14 cellular contexts compared by ENCODE assay signal in the genomic region with DNA sequence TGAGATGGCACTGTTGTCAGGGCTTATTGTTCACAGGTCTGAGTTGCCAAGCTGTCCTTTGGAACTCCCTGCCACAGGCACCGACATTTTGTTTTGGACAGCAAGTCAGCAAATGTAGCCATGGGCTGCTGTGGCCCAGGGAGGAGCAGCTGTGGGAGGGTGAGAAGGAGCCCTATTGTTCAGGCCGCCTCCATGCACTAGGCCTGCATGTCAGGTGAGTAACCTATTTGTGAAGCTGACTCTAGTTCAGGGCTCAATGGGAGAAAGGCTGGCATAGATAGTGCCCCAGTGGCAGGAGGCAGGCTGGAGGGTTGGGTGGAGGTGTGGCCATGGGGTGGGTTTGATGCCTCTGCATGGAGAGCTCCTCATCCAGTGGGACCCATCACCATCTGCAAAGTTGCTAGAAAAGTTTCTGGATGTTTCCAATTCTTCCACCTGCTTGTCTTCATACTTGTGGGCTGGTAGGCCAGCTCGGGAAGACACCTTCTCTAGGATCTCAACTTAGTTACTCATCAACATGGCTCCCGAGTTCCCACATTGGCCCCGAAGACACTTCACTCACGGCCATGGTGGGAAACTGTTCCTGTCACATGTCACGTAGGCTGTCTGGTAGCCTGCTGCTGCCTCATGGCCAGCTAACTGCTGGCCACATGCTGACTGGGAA. TPM values are rescaled to one million over a fixed set of nuclear protein-coding genes. Genes with fewer than 3 reads are reported as not detected.
DNase-seq lines count a peak whose midpoint lies in the region; ATAC-seq and TF ChIP-seq lines count a peak whose summit lies in the region.
"Had no signal": no experiment of that assay in that cellular context is flagged by ENCODE, and none has a peak within 500 bp of the region (broad histone marks: within the 10 kb centered on the region; RNA-seq: fewer than 3 reads in every experiment).

No MANE protein-coding gene starts in this region.

- peaks cover 39% of the 10 kb centered on the region for H3K4me1 Mint-ChIP-seq in WTC11
- H3K4me1 Mint-ChIP-seq in CD8-positive, alpha-beta memory T cell, result no peaks in the 10 kb centered on the region
- H3K4me1 Mint-ChIP-seq: CD4-positive, CD25-positive, alpha-beta regulatory T cell had no signal

- H3K27ac ChIP-seq in right atrium auricular region, result peak overlapping the region; percentile 8 to 62
- peak overlapping the region; percentile 88 for H3K27ac ChIP-seq in smooth muscle cell (ENCODE audit: low read depth)
- H3K27ac ChIP-seq in CD8-positive, alpha-beta memory T cell (ENCODE audit: low read depth, low read length), result no peak overlapping the region

- H3K27me3 Mint-ChIP-seq in WTC11 (ENCODE audit: low read depth), result no peaks in the 10 kb centered on the region
- peaks cover 7 to 8% of the 10 kb centered on the region in 2 donors for H3K27me3 Mint-ChIP-seq in CD8-positive, alpha-beta memory T cell

- H3K36me3 ChIP-seq in right atrium auricular region (peaks cover 51% of the 10 kb centered on the region), smooth muscle cell (ENCODE audit: low read depth) (no peaks in the 10 kb centered on the region)
- no peaks in the 10 kb centered on the region for H3K36me3 ChIP-seq in CD8-positive, alpha-beta memory T cell (ENCODE audit: insufficient read depth, low read length)

- H3F3A ChIP-seq in smooth muscle cell (ENCODE audit: low read depth), result peaks cover 34% of the 10 kb centered on the region

- H3K4me3 ChIP-seq in right atrium auricular region (no peak overlapping the region), smooth muscle cell (no peak overlapping the region)
- no peak overlapping the region for H3K4me3 ChIP-seq in CD8-positive, alpha-beta memory T cell (ENCODE audit: low read length)
- H3K4me3 ChIP-seq: left lung had no signal

- 84% methylated on average over 7 of the region's 7 CpGs for WGBS in smooth muscle cell (ENCODE audit: low lambda C conversion rate)

- ATAC-seq in WTC11 (no peak), HG03469 (IDR thresholded peaks at IDR 0.05; ENCODE audit: unreplicated experiment) (no peak)

- H4K20me1 ChIP-seq in smooth muscle cell (ENCODE audit: low read depth), result peaks cover 14% of the 10 kb centered on the region

- no peak overlapping the region for H3K4me2 ChIP-seq in smooth muscle cell

- H2AFZ ChIP-seq in smooth muscle cell (ENCODE audit: low read depth), result no peak overlapping the region

- H3K27me3 ChIP-seq in right atrium auricular region, result no peaks in the 10 kb centered on the region
- H3K27me3 ChIP-seq in smooth muscle cell (ENCODE audit: low read depth), result no peaks in the 10 kb centered on the region
- no peaks in the 10 kb centered on the region for H3K27me3 ChIP-seq in CD8-positive, alpha-beta memory T cell (ENCODE audit: insufficient read depth, low read length, poor library complexity, severe bottlenecking)
- H3K27me3 ChIP-seq: left lung had no signal

- peaks cover 51% of the 10 kb centered on the region for H3K36me3 Mint-ChIP-seq in WTC11
- H3K36me3 Mint-ChIP-seq in CD8-positive, alpha-beta memory T cell, result no peaks in the 10 kb centered on the region
- H3K36me3 Mint-ChIP-seq: CD4-positive, CD25-positive, alpha-beta regulatory T cell had no signal

- H3K9me3 ChIP-seq in right atrium auricular region (no peaks in the 10 kb centered on the region), smooth muscle cell (replicated peaks; ENCODE audit: low read depth) (no peaks in the 10 kb centered on the region)
- no peaks in the 10 kb centered on the region for H3K9me3 ChIP-seq in CD8-positive, alpha-beta memory T cell (ENCODE audit: low read length)
- H3K9me3 ChIP-seq: left lung had no signal

- POLR2A ChIA-PET in WTC11 (lab: Charles Lee), result interaction anchor here (0.5 to 2.0 kb wide), 3 partner anchors 9 to 65 kb away, joined by 3 to 13 read pairs (median 4); no protein-coding TSS in a partner anchor
- POLR2A ChIA-PET in CD8-positive, alpha-beta memory T cell (lab: Charles Lee), result no interaction called here

- no peak for TF ChIP-seq CTCF in WTC11 (IDR thresholded peaks at IDR 0.05)
- no peak for TF ChIP-seq CTCF in right atrium auricular region (IDR thresholded peaks at IDR 0.05)
- no peak for TF ChIP-seq CTCF in smooth muscle cell (IDR thresholded peaks at IDR 0.05; ENCODE audit: borderline replicate concordance, insufficient read depth, poor library complexity, severe bottlenecking)

- DNase-seq in EL, result peak; percentile 23
- no peak for DNase-seq in WTC11 (ENCODE audit: low spot score)
- DNase-seq in right atrium auricular region (ENCODE audit: low spot score), result no peak
- no peak for DNase-seq in smooth muscle cell (lab: John Stamatoyannopoulos, UW; ENCODE audit: unreplicated experiment)
- no peak for DNase-seq in stimulated activated CD4-positive, alpha-beta T cell treated with anti-CD3 and anti-CD28 coated beads, Interleukin-15, amount 100 ng/mL, for 24 hours
- no peak for DNase-seq in CD8-positive, alpha-beta memory T cell
- no peak for DNase-seq in NCI-H524 (lab: John Stamatoyannopoulos, UW)
- DNase-seq: activated naive CD4-positive, alpha-beta T cell treated with anti-CD3 and anti-CD28 coated beads, Interleukin-2, amount 50 U/mL, for 16 hours; CD4-positive, CD25-positive, alpha-beta regulatory T cell; MV-4-11 had no signal

- peaks cover 2 to 91% of the 10 kb centered on the region in 2 donors for H3K4me1 ChIP-seq in right atrium auricular region
- H3K4me1 ChIP-seq in smooth muscle cell (ENCODE audit: low read depth), result peaks cover 32% of the 10 kb centered on the region
- no peaks in the 10 kb centered on the region for H3K4me1 ChIP-seq in CD8-positive, alpha-beta memory T cell (ENCODE audit: insufficient read depth, low read length)

- H3K27ac Mint-ChIP-seq in WTC11, result peak overlapping the region; percentile 43; the same call in 1 of the 2 replicates
- H3K27ac Mint-ChIP-seq in CD8-positive, alpha-beta memory T cell, result no peak overlapping the region
- H3K27ac Mint-ChIP-seq: CD4-positive, CD25-positive, alpha-beta regulatory T cell; dendritic cell treated with granulocyte-macrophage colony-stimulating factor and Interleukin-4, amounts not matched to agents 40 ng/mL and 50 ng/mL, for 4 days had no signal

- H3K9me3 Mint-ChIP-seq in WTC11, result no peaks in the 10 kb centered on the region
- H3K9me3 Mint-ChIP-seq in CD8-positive, alpha-beta memory T cell, result no peaks in the 10 kb centered on the region
- H3K9me3 Mint-ChIP-seq: CD4-positive, CD25-positive, alpha-beta regulatory T cell; dendritic cell treated with granulocyte-macrophage colony-stimulating factor and Interleukin-4, amounts not matched to agents 40 ng/mL and 50 ng/mL, for 4 days had no signal

- CTCF ChIA-PET in WTC11 (lab: Charles Lee), result interaction anchor here (0.9 to 1.7 kb wide), 4 partner anchors 14 to 119 kb away, joined by 3 to 5 read pairs (median 3); no protein-coding TSS in a partner anchor
- CTCF ChIA-PET in CD8-positive, alpha-beta memory T cell (lab: Charles Lee), result interaction anchor here (1.2 kb wide), 1 partner anchor 9 kb away, joined by 3 read pairs; no protein-coding TSS in a partner anchor

- peaks cover 15% of the 10 kb centered on the region for H3K79me2 ChIP-seq in smooth muscle cell (ENCODE audit: low read depth)

- no peak overlapping the region for H3K4me3 Mint-ChIP-seq in WTC11
- H3K4me3 Mint-ChIP-seq in CD8-positive, alpha-beta memory T cell, result no peak overlapping the region
- H3K4me3 Mint-ChIP-seq: CD4-positive, CD25-positive, alpha-beta regulatory T cell; dendritic cell treated with granulocyte-macrophage colony-stimulating factor and Interleukin-4, amounts not matched to agents 40 ng/mL and 50 ng/mL, for 4 days had no signal

- H3K9ac ChIP-seq in smooth muscle cell (ENCODE audit: low read depth), result no peak overlapping the region

TF ChIP-seq in WTC11, 78 proteins besides CTCF, POLR2A, EP300 and RAD21 (continues in another document):
- TF ChIP-seq ZNF232 (CRISPR knock-in tag; IDR thresholded peaks at IDR 0.05) (no peak), PRDM15 (CRISPR knock-in tag; IDR thresholded peaks at IDR 0.05) (no peak), KAT7 (CRISPR knock-in tag; IDR thresholded peaks at IDR 0.05; ENCODE audit: borderline replicate concordance) (0 out of 2 replicates have a peak, but pooled peaks have one; percentile 25), TEAD1 (CRISPR knock-in tag; IDR thresholded peaks at IDR 0.05) (no peak), CBFB (CRISPR knock-in tag; IDR thresholded peaks at IDR 0.05; ENCODE audit: low read depth) (no peak), NFE2L1 (CRISPR knock-in tag; IDR thresholded peaks at IDR 0.05) (no peak)
- TF ChIP-seq, protein P1, sequence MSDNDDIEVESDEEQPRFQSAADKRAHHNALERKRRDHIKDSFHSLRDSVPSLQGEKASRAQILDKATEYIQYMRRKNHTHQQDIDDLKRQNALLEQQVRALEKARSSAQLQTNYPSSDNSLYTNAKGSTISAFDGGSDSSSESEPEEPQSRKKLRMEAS (CRISPR knock-in tag; IDR thresholded peaks at IDR 0.05), result 0 out of 2 replicates have a peak, but pooled peaks have one; percentile 26

RNA-seq across cellular contexts. Expression of gene AMOTL2, which starts 19.5 kb away (rescaled TPM):
- total RNA-seq in WTC11 (2021) (76.9 to 85.4 TPM (median 79.9 TPM) in 3 replicates), right atrium auricular region (100 to 1,000 TPM in 1 of 2 donors, 10 to 100 TPM in 1; 62.3 to 119 TPM), smooth muscle cell (103 and 114 TPM in 2 replicates)
- polyA plus RNA-seq in smooth muscle cell, result 92.1 and 109 TPM in 2 replicates
- not detected for total RNA-seq in CD8-positive, alpha-beta memory T cell
- 0.10 TPM for polyA plus RNA-seq in CD8-positive, alpha-beta memory T cell
- total RNA-seq: activated CD8-positive, alpha-beta memory T cell treated with anti-CD3 and anti-CD28 coated beads for 36 hours; CD4-positive, CD25-positive, alpha-beta regulatory T cell had no signal
- polyA plus RNA-seq: CD4-positive, CD25-positive, alpha-beta regulatory T cell had no signal

Comparison
In these comparisons a context has a peak if more than half of its experiments do, and no peak if none do; other contexts are left out.
1. RNA of gene AMOTL2, which starts 19.5 kb away (total RNA-seq): 62.3 to 119 TPM in right atrium auricular region, 103 to 114 TPM in smooth muscle cell and 76.9 to 85.4 TPM in WTC11; not detected in CD8-positive, alpha-beta memory T cell; every median in the first group is over 10 times any median in the second.